ENCODE assay signal across 8 cellular contexts in genomic region chr11:65315866-65316233, GRCh38. TPM values are rescaled to one million over a fixed set of nuclear protein-coding genes. Genes with fewer than 3 reads are reported as not detected.
DNase-seq lines count a peak whose midpoint lies in the region; ATAC-seq, FAIRE-seq and TF ChIP-seq lines count a peak whose summit lies in the region.

No MANE protein-coding gene starts in this region.

- H3K27me3 ChIP-seq in HUES6 (ENCODE audit: control insufficient read depth, insufficient read depth, low read length) (peaks cover 24% of the 10 kb centered on the region), mucosa of stomach (ENCODE audit: control insufficient read depth, insufficient read depth, low read length) (no peaks in the 10 kb centered on the region)

- POLR2A ChIA-PET in A549 (lab: Yijun Ruan, JAX), result interaction anchor here (0.8 to 3.8 kb wide), 8 partner anchors 17 to 198 kb away, joined by 3 to 62 read pairs (median 9); partner anchors contain the start of genes DPF2, POLA2 and ZNHIT2

- TF ChIP-seq EP300 in A549 (IDR thresholded peaks at IDR 0.05), result no peak

- peak overlapping the region; percentile 91 for H3K27ac ChIP-seq in A549
- no peak overlapping the region for H3K27ac ChIP-seq in HUES6 (ENCODE audit: low read depth, low read length)

- H3K4me1 ChIP-seq in A549, result peaks cover 44% of the 10 kb centered on the region
- peaks cover 25% of the 10 kb centered on the region for H3K4me1 ChIP-seq in HUES6 (ENCODE audit: control insufficient read depth, insufficient read depth, low read length)
- peaks cover 38% of the 10 kb centered on the region for H3K4me1 ChIP-seq in mucosa of stomach (ENCODE audit: control insufficient read depth, insufficient read depth, low read length)

- DNase-seq in A549 (ENCODE audit: low read depth in 1 of 2, low spot score in 1 of 2), result no peak
- no peak for DNase-seq in cardiac fibroblast (ENCODE audit: low read depth in 2 of 2)
- DNase-seq in NCI-H2227 treated with DMSO at 0.1 percent for 48 hours (lab: John Stamatoyannopoulos, UW), result no peak
- DNase-seq in RCC 7860 (ENCODE audit: low spot score), result no peak
- DNase-seq in dermis blood vessel endothelial cell, result no peak

- CTCF ChIA-PET in A549 (lab: Yijun Ruan, JAX), result interaction anchor here (0.7 to 78.3 kb wide), 24 partner anchors 0 to 282 kb away, joined by 3 to 3090 read pairs (median 4); partner anchors contain the start of genes CAPN1, CDC42EP2, DPF2 and POLA2

- ATAC-seq in A549, result peak in 1 of 2 experiments; percentile 3; a peak in 2 of 6 replicates
- no peak for ATAC-seq in HG03460 (IDR thresholded peaks at IDR 0.05; ENCODE audit: unreplicated experiment)

- TF ChIP-seq CTCF in A549 (IDR thresholded peaks at IDR 0.05) (peak; percentile 49), cardiac fibroblast (IDR thresholded peaks at IDR 0.05; ENCODE audit: low read depth, low read length) (no peak)

- peak overlapping the region; percentile 97 for H3K4me2 ChIP-seq in A549

- 10% methylated on average over 5 of the region's 8 CpGs for WGBS in A549 (ENCODE audit: missing lambda C conversion rate)

- no peak for TF ChIP-seq POLR2A in A549 (IDR thresholded peaks at IDR 0.05; ENCODE audit: low read length)

- no peak for TF ChIP-seq RAD21 in A549 (conservative IDR thresholded peaks at IDR 0.05 in 1 of 2, IDR thresholded peaks at IDR 0.05 in 1 of 2)

- H3K4me3 ChIP-seq in A549 (peak overlapping the region; percentile 99), HUES6 (ENCODE audit: low read depth, low read length) (peak overlapping the region; percentile 92), cardiac fibroblast (replicated peaks in 1 of 2; ENCODE audit: low read depth in 2 of 2, low read length in 2 of 2) (peak overlapping the region; percentile 97 to 100), mucosa of stomach (ENCODE audit: low read length) (peak overlapping the region; percentile 63)

- H3K9ac ChIP-seq in HUES6 (ENCODE audit: low read length) (no peak overlapping the region), mucosa of stomach (ENCODE audit: low read length) (peak overlapping the region; percentile 70)

- H3K36me3 ChIP-seq in HUES6 (ENCODE audit: control insufficient read depth, insufficient read depth, low read length) (peaks cover 5% of the 10 kb centered on the region), mucosa of stomach (ENCODE audit: control insufficient read depth, insufficient read depth, low read length) (peaks cover 4% of the 10 kb centered on the region)

- no peaks in the 10 kb centered on the region for H3K9me3 ChIP-seq in A549
- H3K9me3 ChIP-seq in HUES6 (ENCODE audit: control insufficient read depth, insufficient read depth, low read depth, low read length), result no peaks in the 10 kb centered on the region
- no peaks in the 10 kb centered on the region for H3K9me3 ChIP-seq in mucosa of stomach (ENCODE audit: control insufficient read depth, low read length)

- FAIRE-seq in A549 (lab: Jason Lieb, UNC) (no peak), RCC 7860 (lab: Jason Lieb, UNC) (no peak)

TF ChIP-seq in A549, 52 proteins besides CTCF, POLR2A, EP300 and RAD21:
- TF ChIP-seq NR3C1 (IDR thresholded peaks at IDR 0.05) (no peak), RCOR1 (IDR thresholded peaks at IDR 0.05; ENCODE audit: low read depth, low read length) (no peak)

RNA-seq across cellular contexts. Expression of gene CDC42EP2, which starts 1.2 kb away (rescaled TPM):
- polyA plus RNA-seq in A549 (2011; rRNA removed), result 3.0 and 3.7 TPM in 2 replicates
- 5.1 and 5.7 TPM in 2 replicates for polyA plus RNA-seq in A549 (2012; cell fraction: cytosol; rRNA removed)
- 8.7 and 14.7 TPM in 2 replicates for polyA plus RNA-seq in A549 (2012; cell fraction: nucleus; rRNA removed)
- polyA plus RNA-seq in A549 (2017; fragmentation: RNase III; extraction: RNeasy Plus Mini Kit Qiagen cat#74134 plus additional on column Dnase treatment), result 8.0 to 10.1 TPM (median 8.5 TPM) in 3 replicates
- 6.1 and 10.5 TPM in 2 replicates for polyA minus RNA-seq in A549 (2011; rRNA and poly(A)+ RNA removed)
- total RNA-seq in dermis blood vessel endothelial cell, result 11.4 and 12.3 TPM in 2 replicates

RNA-seq across cellular contexts. Expression of gene DPF2, which starts 17.8 kb away (rescaled TPM):
- polyA plus RNA-seq in A549 (2011; rRNA removed), result 35.6 and 36.3 TPM in 2 replicates
- polyA plus RNA-seq in A549 (2012; cell fraction: cytosol; rRNA removed), result 41.8 and 42.1 TPM in 2 replicates
- 58.6 and 62.1 TPM in 2 replicates for polyA plus RNA-seq in A549 (2012; cell fraction: nucleus; rRNA removed)
- polyA plus RNA-seq in A549 (2017; fragmentation: RNase III; extraction: RNeasy Plus Mini Kit Qiagen cat#74134 plus additional on column Dnase treatment), result 34.8 to 39.8 TPM (median 35.7 TPM) in 3 replicates
- 45.4 and 46.9 TPM in 2 replicates for polyA minus RNA-seq in A549 (2011; rRNA and poly(A)+ RNA removed)
- total RNA-seq in dermis blood vessel endothelial cell, result 32.7 and 60.4 TPM in 2 replicates

RNA-seq across cellular contexts. Expression of gene TIGD3, which starts 38.7 kb away (rescaled TPM):
- 0.30 and 0.37 TPM in 2 replicates for polyA plus RNA-seq in A549 (2011; rRNA removed)
- 0.48 and 0.73 TPM in 2 replicates for polyA plus RNA-seq in A549 (2012; cell fraction: cytosol; rRNA removed)
- 1.2 and 1.3 TPM in 2 replicates for polyA plus RNA-seq in A549 (2012; cell fraction: nucleus; rRNA removed)
- 0.54 to 0.71 TPM (median 0.66 TPM) in 3 replicates for polyA plus RNA-seq in A549 (2017; fragmentation: RNase III; extraction: RNeasy Plus Mini Kit Qiagen cat#74134 plus additional on column Dnase treatment)
- polyA minus RNA-seq in A549 (2011; rRNA and poly(A)+ RNA removed), result 0.15 and 0.29 TPM in 2 replicates
- 0.17 and 0.23 TPM in 2 replicates for total RNA-seq in dermis blood vessel endothelial cell

RNA-seq across cellular contexts. Expression of gene POLA2, which starts 54.1 kb away (rescaled TPM):
- polyA plus RNA-seq in A549 (2011; rRNA removed) (52.3 and 55.6 TPM in 2 replicates), A549 (2017; fragmentation: RNase III; extraction: RNeasy Plus Mini Kit Qiagen cat#74134 plus additional on column Dnase treatment) (33.8 to 34.5 TPM (median 34.1 TPM) in 3 replicates)
- 39.9 and 40.1 TPM in 2 replicates for polyA plus RNA-seq in A549 (2012; cell fraction: cytosol; rRNA removed)
- polyA plus RNA-seq in A549 (2012; cell fraction: nucleus; rRNA removed), result 57.3 and 71.4 TPM in 2 replicates
- polyA minus RNA-seq in A549 (2011; rRNA and poly(A)+ RNA removed), result 48.8 and 54.1 TPM in 2 replicates
- 8.2 and 12.1 TPM in 2 replicates for total RNA-seq in dermis blood vessel endothelial cell
